In the genomic region with DNA sequence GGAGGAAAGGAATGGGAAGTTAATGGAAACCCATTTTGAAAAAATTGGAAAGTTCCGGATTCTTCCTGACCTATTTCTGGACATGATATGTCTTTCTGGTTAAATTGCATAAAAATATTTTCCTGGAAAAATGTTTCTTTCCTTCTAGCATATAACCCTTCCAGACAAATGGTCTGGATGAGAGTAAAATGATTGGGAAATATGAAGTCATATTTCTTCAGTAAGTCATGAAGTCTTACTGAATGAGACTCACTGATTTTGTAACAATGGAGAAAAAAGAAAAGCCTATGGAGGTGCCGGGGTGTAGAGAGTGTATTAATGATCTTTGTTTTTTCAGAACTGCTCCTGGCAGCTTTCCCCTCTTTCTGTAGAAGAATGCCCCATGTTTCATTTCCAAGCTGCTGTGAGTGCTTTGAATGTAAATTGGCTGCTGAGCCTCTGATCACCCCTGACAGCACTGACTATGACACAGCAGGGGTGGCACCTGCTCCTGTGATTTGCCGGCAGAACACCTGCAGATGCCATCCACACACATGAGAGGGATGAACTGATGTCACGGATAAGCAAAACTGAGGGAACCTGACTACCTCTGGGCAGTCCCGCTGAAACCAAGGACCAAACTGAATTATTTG, we compare ENCODE assay signal across 16 cellular contexts. TPM values are rescaled to one million over a fixed set of nuclear protein-coding genes. Genes with fewer than 3 reads are reported as not detected.
DNase-seq lines count a peak whose midpoint lies in the region; TF ChIP-seq lines count a peak whose summit lies in the region.
"Had no signal": no experiment of that assay in that cellular context is flagged by ENCODE, and none has a peak within 500 bp of the region (broad histone marks: within the 10 kb centered on the region; RNA-seq: fewer than 3 reads in every experiment).

No MANE protein-coding gene starts in this region.

- no peak overlapping the region for H3K9ac ChIP-seq in H9 (ENCODE audit: extremely low read depth, insufficient read length, low read length)
- H3K9ac ChIP-seq: BLaER1 treated with 17β-estradiol and CSF1 and Interleukin-3, amounts not matched to agents 10 nM and 100 nM had no signal

- H3T11ph ChIP-seq in H9 (ENCODE audit: low read length) = no peak overlapping the region

- H3K36me3 Mint-ChIP-seq in nephron progenitor cell (ENCODE audit: low read depth) (no peaks in the 10 kb centered on the region), H9 (ENCODE audit: insufficient read depth in 1 of 3, low read depth in 3 of 3) (no peaks in the 10 kb centered on the region; a peak in 3 of 7 replicates)
- H3K36me3 Mint-ChIP-seq: memory B cell, WTC11 had no signal

- H3K27me3 ChIP-seq in H9 (ENCODE audit: insufficient read depth, low read length) = no peaks in the 10 kb centered on the region

- no peak overlapping the region for H2BK12ac ChIP-seq in H9 (ENCODE audit: insufficient read length, low read depth, low read length)

- in situ Hi-C loops in ACHN (cut with HindIII; ENCODE audit: low pct_ligation_motif_present, low pct_unique_long_range_greater_than_20kb, low sequenced_read_pairs) = no loop called here

- no peak overlapping the region for H3K4me3 ChIP-seq in cardiac fibroblast (replicated peaks in 1 of 2; ENCODE audit: low read depth in 2 of 2, low read length in 2 of 2)
- H3K4me3 ChIP-seq: BLaER1 treated with 17β-estradiol and CSF1 and Interleukin-3, amounts not matched to agents 10 nM and 100 nM; prostate gland had no signal

- H3K18ac ChIP-seq in H9 (ENCODE audit: insufficient read length, low read depth, low read length) = no peak overlapping the region

- H3K4me1 ChIP-seq in H9 (ENCODE audit: insufficient read depth, low read length) = no peaks in the 10 kb centered on the region
- H3K4me1 ChIP-seq: prostate gland had no signal

- no CpG with 5 or more reads among the region's 5 CpGs for WGBS in H9 (ENCODE audit: extremely low coverage, insufficient read length, low lambda C conversion rate)

- H2BK120ac ChIP-seq in H9 (ENCODE audit: low read depth, low read length, poor library complexity, severe bottlenecking) = no peak overlapping the region

- H3K27me3 Mint-ChIP-seq in nephron progenitor cell (ENCODE audit: low read depth, poor library complexity) = peaks cover 2% of the 10 kb centered on the region
- no peaks in the 10 kb centered on the region for H3K27me3 Mint-ChIP-seq in H9 (ENCODE audit: low read depth)
- H3K27me3 Mint-ChIP-seq: memory B cell had no signal

- H3K23ac ChIP-seq in H9 (ENCODE audit: insufficient read length, low read depth, low read length) = no peak overlapping the region

- no peak overlapping the region for H4K91ac ChIP-seq in H9 (ENCODE audit: insufficient read length, low read depth, low read length)

- no peak overlapping the region for H2AFZ ChIP-seq in H9 (ENCODE audit: low read length)

- H3K9me3 Mint-ChIP-seq in nephron progenitor cell = peaks cover 55% of the 10 kb centered on the region
- peaks cover 76 to 82% of the 10 kb centered on the region in 2 experiments for H3K9me3 Mint-ChIP-seq in H9
- H3K9me3 Mint-ChIP-seq: memory B cell, WTC11 had no signal

- H3K4me1 Mint-ChIP-seq in nephron progenitor cell (peaks cover 54% of the 10 kb centered on the region), H9 (peaks cover 26 to 36% of the 10 kb centered on the region in 2 experiments)
- H3K4me1 Mint-ChIP-seq: memory B cell had no signal

- no peak overlapping the region for H2BK5ac ChIP-seq in H9 (ENCODE audit: insufficient read length, low read length)

- H3K27ac ChIP-seq in H9 (ENCODE audit: insufficient read length, low read depth, low read length) = no peak overlapping the region
- H3K27ac ChIP-seq: prostate gland had no signal

- peak; percentile 73 for DNase-seq in EH (ENCODE audit: low read depth)
- peak; percentile 5 for DNase-seq in NCI-H2171 (lab: John Stamatoyannopoulos, UW)
- peak; percentile 68 to 81 for DNase-seq in cardiac fibroblast (ENCODE audit: low read depth in 2 of 2)
- DNase-seq in nephron progenitor cell = no peak
- DNase-seq in MV-4-11 (lab: John Stamatoyannopoulos, UW) = no peak
- no peak for DNase-seq in ACHN
- no peak for DNase-seq in activated effector memory CD4-positive, alpha-beta T cell treated with anti-CD3 and anti-CD28 coated beads, Interleukin-2, amount 50 U/mL, for 16 hours
- DNase-seq in H9 = no peak
- DNase-seq: KG1; NCI-H446; stimulated activated CD4-positive, alpha-beta T cell treated with anti-CD3 and anti-CD28 coated beads, Interleukin-4, amount 100 ng/mL, for 4 hours; stimulated activated naive CD4-positive, alpha-beta T cell treated with Interleukin-2 at 50 U/mL for 16 hours had no signal

- H2BK15ac ChIP-seq in H9 (ENCODE audit: low read depth, low read length) = no peak overlapping the region

- H3K4ac ChIP-seq in H9 (ENCODE audit: low read depth, low read length) = no peak overlapping the region

- H3K56ac ChIP-seq in H9 (ENCODE audit: insufficient read length, low read depth, low read length) = no peak overlapping the region

- H3K4me3 Mint-ChIP-seq in nephron progenitor cell (peak overlapping the region; percentile 6), H9 (no peak overlapping the region)
- H3K4me3 Mint-ChIP-seq: memory B cell, WTC11 had no signal

- no peak overlapping the region for H4K5ac ChIP-seq in H9 (ENCODE audit: insufficient read length, low read depth, low read length)

- no peaks in the 10 kb centered on the region for H3K79me2 ChIP-seq in H9 (ENCODE audit: insufficient read depth, low read length)

- peaks cover 29% of the 10 kb centered on the region for H3K9me3 ChIP-seq in H9 (ENCODE audit: control insufficient read depth, low read depth, low read length)
- H3K9me3 ChIP-seq: BLaER1 treated with 17β-estradiol and CSF1 and Interleukin-3, amounts not matched to agents 10 nM and 100 nM; prostate gland had no signal

- no peak overlapping the region for H3K14ac ChIP-seq in H9 (ENCODE audit: insufficient read depth, low read length)

- no peaks in the 10 kb centered on the region for H4K20me1 ChIP-seq in H9 (ENCODE audit: control insufficient read depth, insufficient read depth, insufficient read length)
- H4K20me1 ChIP-seq: BLaER1 treated with 17β-estradiol and CSF1 and Interleukin-3, amounts not matched to agents 10 nM and 100 nM had no signal

- no peaks in the 10 kb centered on the region for H3K23me2 ChIP-seq in H9 (ENCODE audit: insufficient read length, low read depth, low read length, poor library complexity, severe bottlenecking)

- no peak overlapping the region for H4K8ac ChIP-seq in H9 (replicated peaks; ENCODE audit: insufficient read length, low read depth, low read length)

- H3K4me2 ChIP-seq in H9 (ENCODE audit: insufficient read depth, insufficient read length, low read length) = no peak overlapping the region

- TF ChIP-seq CTCF in cardiac fibroblast (IDR thresholded peaks at IDR 0.05; ENCODE audit: low read depth, low read length) = no peak
- no peak for TF ChIP-seq CTCF in nephron progenitor cell (IDR thresholded peaks at IDR 0.05)
- no peak for TF ChIP-seq CTCF in H9 (conservative IDR thresholded peaks at IDR 0.05)

- no peaks in the 10 kb centered on the region for H3K79me1 ChIP-seq in H9 (ENCODE audit: insufficient read depth, low read depth, low read length, poor library complexity, severe bottlenecking)

- H2AK5ac ChIP-seq in H9 (ENCODE audit: insufficient read length, low read length) = no peak overlapping the region

- H3K27ac Mint-ChIP-seq in nephron progenitor cell (peak overlapping the region; percentile 31), H9 (no peak overlapping the region)
- H3K27ac Mint-ChIP-seq: memory B cell, WTC11 had no signal

- no peak overlapping the region for H2BK20ac ChIP-seq in H9 (ENCODE audit: low read depth, low read length, poor library complexity, severe bottlenecking)

RNA-seq across cellular contexts. Expression of gene ZNF41, which starts 19.7 kb away (rescaled TPM):
- 2.5 and 3.1 TPM in 2 replicates for total RNA-seq in H9 (2021)

RNA-seq across cellular contexts. Expression of gene ARAF, which starts 58.3 kb away (rescaled TPM):
- 48.1 and 48.4 TPM in 2 replicates for total RNA-seq in H9 (2021)

Comparison
In these comparisons a context has a peak if more than half of its experiments do, and no peak if none do; other contexts are left out.
1. DNase-seq: peak in EH (single experiment), NCI-H2171 (single experiment) and cardiac fibroblast (2 of 2); none in nephron progenitor cell (single experiment), MV-4-11 (single experiment), ACHN (single experiment), activated effector memory CD4-positive, alpha-beta T cell treated with anti-CD3 and anti-CD28 coated beads, Interleukin-2, amount 50 U/mL, for 16 hours (single experiment) and H9 (single experiment).